1 cellular context compared by ENCODE assay signal in genomic region chr1:2528966-2529750, GRCh38.
TF ChIP-seq lines count a peak whose summit lies in the region.

No MANE protein-coding gene starts in this region.

TF ChIP-seq in SK-N-SH, 30 proteins besides CTCF, POLR2A, EP300 and RAD21 (continued from another document):
- TF ChIP-seq, protein P1, sequence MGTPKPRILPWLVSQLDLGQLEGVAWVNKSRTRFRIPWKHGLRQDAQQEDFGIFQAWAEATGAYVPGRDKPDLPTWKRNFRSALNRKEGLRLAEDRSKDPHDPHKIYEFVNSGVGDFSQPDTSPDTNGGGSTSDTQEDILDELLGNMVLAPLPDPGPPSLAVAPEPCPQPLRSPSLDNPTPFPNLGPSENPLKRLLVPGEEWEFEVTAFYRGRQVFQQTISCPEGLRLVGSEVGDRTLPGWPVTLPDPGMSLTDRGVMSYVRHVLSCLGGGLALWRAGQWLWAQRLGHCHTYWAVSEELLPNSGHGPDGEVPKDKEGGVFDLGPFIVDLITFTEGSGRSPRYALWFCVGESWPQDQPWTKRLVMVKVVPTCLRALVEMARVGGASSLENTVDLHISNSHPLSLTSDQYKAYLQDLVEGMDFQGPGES (IDR thresholded peaks at IDR 0.05; ENCODE audit: low read depth, low read length), result no peak
- no peak for TF ChIP-seq GATA2 (CRISPR knock-in tag; IDR thresholded peaks at IDR 0.05)
- no peak for TF ChIP-seq TEAD4 (IDR thresholded peaks at IDR 0.05; ENCODE audit: borderline replicate concordance, insufficient read depth)
- no peak for TF ChIP-seq MXI1 (IDR thresholded peaks at IDR 0.05; ENCODE audit: low read depth, low read length)
- TF ChIP-seq SMC3 (IDR thresholded peaks at IDR 0.05; ENCODE audit: low read depth, low read length), result no peak
- TF ChIP-seq POLR2AphosphoS5 (IDR thresholded peaks at IDR 0.05; ENCODE audit: low read depth, low read length), result no peak
- TF ChIP-seq YY1 (IDR thresholded peaks at IDR 0.05; ENCODE audit: low read depth), result no peak
